Comparison of ENCODE assay signal across 9 cellular contexts in genomic region chrX:40083120-40083978, GRCh38. TPM values are rescaled to one million over a fixed set of nuclear protein-coding genes. Genes with fewer than 3 reads are reported as not detected.
DNase-seq lines count a peak whose midpoint lies in the region; ATAC-seq and TF ChIP-seq lines count a peak whose summit lies in the region.
"Had no signal": no experiment of that assay in that cellular context is flagged by ENCODE, and none has a peak within 500 bp of the region (broad histone marks: within the 10 kb centered on the region; RNA-seq: fewer than 3 reads in every experiment).

No MANE protein-coding gene starts in this region.

- ATAC-seq in right lobe of liver = peak; percentile 57 to 72 (median 66)

- TF ChIP-seq CTCF in MCF 10A (IDR thresholded peaks at IDR 0.05; ENCODE audit: unreplicated experiment) (no peak), breast epithelium (IDR thresholded peaks at IDR 0.05) (no peak), right lobe of liver (IDR thresholded peaks at IDR 0.05) (no peak), type B pancreatic cell (conservative IDR thresholded peaks at IDR 0.05) (peak; percentile 16)

- 8% methylated on average over 11 of the region's 61 CpGs for WGBS in right lobe of liver (ENCODE audit: insufficient coverage, low coverage, low lambda C conversion rate, missing lambda C conversion rate)

- H3K36me3 ChIP-seq in breast epithelium (no peaks in the 10 kb centered on the region), right lobe of liver (no peaks in the 10 kb centered on the region)
- H3K36me3 ChIP-seq: adrenal gland had no signal

- H3K4me3 Mint-ChIP-seq in MCF 10A (ENCODE audit: unreplicated experiment) (no peak overlapping the region), type B pancreatic cell (peak overlapping the region; percentile 82)

- H3K4me1 ChIP-seq in breast epithelium = no peaks in the 10 kb centered on the region
- peaks cover 0 to 27% (median 3%) of the 10 kb centered on the region in 4 donors for H3K4me1 ChIP-seq in right lobe of liver

- intact Hi-C loops in MCF 10A (cut with micrococcal nuclease) = no loop called here
- intact Hi-C loops in breast epithelium (cut with DNase I; ENCODE audit: low total_unique reads) = loop anchor here (1.0 kb wide), 1 partner anchor 80 kb away; no protein-coding TSS in a partner anchor
- intact Hi-C loops in right lobe of liver (cut with DNase I) = no loop called here

- peak overlapping the region in 1 of 2 donors; percentile 14 for H3K27ac ChIP-seq in breast epithelium
- peak overlapping the region; percentile 29 to 79 (median 70) for H3K27ac ChIP-seq in right lobe of liver

- H3K4me1 Mint-ChIP-seq in MCF 10A (ENCODE audit: insufficient read depth, unreplicated experiment) (peaks cover 5% of the 10 kb centered on the region), type B pancreatic cell (ENCODE audit: unreplicated experiment) (peaks cover 50% of the 10 kb centered on the region)

- POLR2A ChIA-PET in MCF 10A (lab: Yijun Ruan, JAX) = no interaction called here

- H3K27ac Mint-ChIP-seq in MCF 10A (ENCODE audit: low read depth, unreplicated experiment) = no peak overlapping the region
- peak overlapping the region; percentile 83 for H3K27ac Mint-ChIP-seq in type B pancreatic cell

- H3K4me3 ChIP-seq in breast epithelium (peak overlapping the region; percentile 32 to 63 (median 47)), right lobe of liver (peak overlapping the region; percentile 12 to 44 (median 38))

- H3K36me3 Mint-ChIP-seq in MCF 10A (ENCODE audit: insufficient read depth, unreplicated experiment) (no peaks in the 10 kb centered on the region), type B pancreatic cell (peaks cover 6% of the 10 kb centered on the region)

- DNase-seq in T47D (ENCODE audit: low read depth in 1 of 2, low spot score in 1 of 2) (peak; percentile 44 to 63), MCF 10A (ENCODE audit: unreplicated experiment) (no peak), breast epithelium (ENCODE audit: low spot score in 2 of 2) (no peak), right lobe of liver (peak; percentile 49 to 77 (median 66)), type B pancreatic cell (ENCODE audit: extremely low spot score, unreplicated experiment) (no peak), NOMO-1 treated with DMSO at 0.1 percent for 48 hours (lab: John Stamatoyannopoulos, UW; ENCODE audit: unreplicated experiment) (no peak), AML-193 (lab: John Stamatoyannopoulos, UW) (no peak), HuH-7.5 (ENCODE audit: low spot score) (no peak)

- TF ChIP-seq POLR2A in breast epithelium (IDR thresholded peaks at IDR 0.05) (no peak), right lobe of liver (IDR thresholded peaks at IDR 0.05) (no peak)

- no TSS peak for BruUV-seq in MCF 10A (replicated peaks; lab: Mats Ljungman, UMichigan)

- in situ Hi-C loops in T47D (cut with HindIII; ENCODE audit: low pct_unique_long_range_greater_than_20kb, low sequenced_read_pairs) = no loop called here

- CTCF ChIA-PET in MCF 10A (lab: Yijun Ruan, JAX) = interaction anchor here (0.6 kb wide), 1 partner anchor 33 kb away, joined by 3 read pairs; no protein-coding TSS in a partner anchor

- no peaks in the 10 kb centered on the region for H3K9me3 ChIP-seq in breast epithelium
- no peaks in the 10 kb centered on the region for H3K9me3 ChIP-seq in right lobe of liver
- H3K9me3 ChIP-seq: adrenal gland had no signal

- H3K27me3 Mint-ChIP-seq in MCF 10A (ENCODE audit: insufficient read depth, unreplicated experiment) = peaks cover 55% of the 10 kb centered on the region
- H3K27me3 Mint-ChIP-seq in type B pancreatic cell = peaks cover 3% of the 10 kb centered on the region

- H3K9me3 Mint-ChIP-seq in MCF 10A (ENCODE audit: unreplicated experiment) (no peaks in the 10 kb centered on the region), type B pancreatic cell (no peaks in the 10 kb centered on the region)

- H3K27me3 ChIP-seq in breast epithelium = peaks cover 0 to 77% of the 10 kb centered on the region in 2 donors
- no peaks in the 10 kb centered on the region for H3K27me3 ChIP-seq in right lobe of liver

RNA-seq across cellular contexts. Expression of gene BCOR, which starts 14.4 kb away (rescaled TPM):
- 7.5 and 12.0 TPM in 2 replicates for total RNA-seq in MCF 10A (2022)
- total RNA-seq in breast epithelium = 10 to 100 TPM; 11.7 to 28.1 (median 27.9) TPM
- 10 to 100 TPM in 4 of 6 experiments, 1 to 10 TPM in 2; 9.4 to 16.6 (median 12.0) TPM for total RNA-seq in right lobe of liver
- total RNA-seq in type B pancreatic cell (ENCODE audit: low replicate concordance) = 27.2 and 37.3 TPM in 2 replicates

Comparison
In these comparisons a context has a peak if more than half of its experiments do, and no peak if none do; other contexts are left out.
1. DNase-seq: peak in T47D (2 of 2) and right lobe of liver (3 of 3); none in MCF 10A (single experiment), breast epithelium (0 of 2), type B pancreatic cell (single experiment), NOMO-1 treated with DMSO at 0.1 percent for 48 hours (single experiment), AML-193 (0 of 2) and HuH-7.5 (single experiment).